Comparison of ENCODE assay signal across 8 cellular contexts in the genomic region with DNA sequence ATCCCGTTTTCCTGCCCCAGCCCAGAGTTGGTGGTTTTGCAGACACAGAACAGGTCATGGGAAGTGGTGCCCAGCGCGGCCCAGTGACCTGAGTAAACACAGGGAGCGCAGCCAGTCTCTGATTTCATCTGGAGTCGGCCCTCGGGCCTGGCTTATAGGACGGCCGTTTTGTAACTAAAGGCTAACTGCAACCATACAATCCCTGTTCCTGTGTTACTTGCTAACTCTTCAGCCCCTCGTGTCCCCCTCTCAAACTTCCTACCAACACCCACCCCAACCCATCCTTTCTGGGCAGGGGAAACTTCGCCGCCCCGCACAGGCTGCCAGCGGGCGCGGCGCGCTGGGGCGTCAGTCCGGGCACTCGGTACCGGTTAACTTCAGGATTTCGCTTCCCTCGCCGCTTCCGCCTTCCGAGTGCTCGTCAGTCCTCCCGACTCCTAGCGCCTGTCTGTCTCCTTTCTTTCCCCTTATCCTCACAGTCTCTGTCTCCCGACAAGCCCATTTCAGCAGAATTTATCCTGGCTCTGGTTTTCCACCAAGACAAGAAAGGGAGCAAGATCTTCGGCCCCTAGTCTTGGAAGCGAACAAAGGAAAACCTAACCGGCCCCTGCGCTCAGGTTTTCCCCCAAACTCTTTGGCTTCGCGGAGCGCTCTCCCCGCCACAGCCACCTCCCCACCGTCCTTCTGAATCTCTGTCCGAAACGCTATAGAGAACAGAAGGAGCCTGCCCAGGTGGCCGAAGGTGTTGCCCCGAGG. TPM values are rescaled to one million over a fixed set of nuclear protein-coding genes. Genes with fewer than 3 reads are reported as not detected.
DNase-seq lines count a peak whose midpoint lies in the region; ATAC-seq and TF ChIP-seq lines count a peak whose summit lies in the region.

No MANE protein-coding gene starts in this region.

- H3K4me3 Mint-ChIP-seq in Calu3 (ENCODE audit: low read depth, unreplicated experiment): peak overlapping the region; percentile 75
- H3K4me3 Mint-ChIP-seq in activated T-helper 2 cell treated with anti-CD3 and anti-CD28 coated beads, Interferon-gamma antibody, Interleukin-2, Interleukin-4, amounts not matched to agents 10 μg/mL and 5 μg/mL and 100 μg/mL, durations not matched to agents 14 hours and 24 hours and 36 hours (ENCODE audit: low read depth): peak overlapping the region; percentile 61

- peaks cover 98% of the 10 kb centered on the region for H3K27me3 ChIP-seq in upper lobe of right lung

- H3K4me3 ChIP-seq in upper lobe of right lung: peak overlapping the region; percentile 28

- H3K36me3 Mint-ChIP-seq in Calu3 (ENCODE audit: insufficient read depth, unreplicated experiment): peaks cover 30% of the 10 kb centered on the region
- peaks cover 3% of the 10 kb centered on the region for H3K36me3 Mint-ChIP-seq in activated T-helper 2 cell treated with anti-CD3 and anti-CD28 coated beads, Interferon-gamma antibody, Interleukin-2, Interleukin-4, amounts not matched to agents 10 μg/mL and 5 μg/mL and 100 μg/mL, durations not matched to agents 14 hours and 24 hours and 36 hours (ENCODE audit: low read depth)

- DNase-seq in Calu3: peak; percentile 36
- peak; percentile 72 for DNase-seq in HuH-7.5 (ENCODE audit: low spot score)
- DNase-seq in activated T-helper 2 cell treated with anti-CD3 and anti-CD28 coated beads, Interferon-gamma antibody, Interleukin-2, Interleukin-4, amounts not matched to agents 10 μg/mL and 5 μg/mL and 100 μg/mL, durations not matched to agents 14 hours and 24 hours and 36 hours (ENCODE audit: low spot score): no peak
- DNase-seq in kidney tubule cell (ENCODE audit: low spot score): peak; percentile 55
- DNase-seq in upper lobe of right lung: no peak
- no peak for DNase-seq in caudate nucleus (lab: John Stamatoyannopoulos, UW)
- no peak for DNase-seq in SKM-1 treated with dmso at 0.1 percent for 144 hours (lab: John Stamatoyannopoulos, UW; ENCODE audit: unreplicated experiment)

- H3K4me1 Mint-ChIP-seq in Calu3 (ENCODE audit: low read depth, unreplicated experiment): peaks cover 18% of the 10 kb centered on the region
- H3K4me1 Mint-ChIP-seq in activated T-helper 2 cell treated with anti-CD3 and anti-CD28 coated beads, Interferon-gamma antibody, Interleukin-2, Interleukin-4, amounts not matched to agents 10 μg/mL and 5 μg/mL and 100 μg/mL, durations not matched to agents 14 hours and 24 hours and 36 hours (ENCODE audit: low read depth): peaks cover 33% of the 10 kb centered on the region

- H3K4me1 ChIP-seq in upper lobe of right lung: peaks cover 29% of the 10 kb centered on the region

- no peaks in the 10 kb centered on the region for H3K9me3 Mint-ChIP-seq in Calu3 (ENCODE audit: low read depth, unreplicated experiment)
- no peaks in the 10 kb centered on the region for H3K9me3 Mint-ChIP-seq in activated T-helper 2 cell treated with anti-CD3 and anti-CD28 coated beads, Interferon-gamma antibody, Interleukin-2, Interleukin-4, amounts not matched to agents 10 μg/mL and 5 μg/mL and 100 μg/mL, durations not matched to agents 14 hours and 24 hours and 36 hours

- H3K27ac Mint-ChIP-seq in Calu3 (ENCODE audit: unreplicated experiment): peak overlapping the region; percentile 6
- no peak overlapping the region for H3K27ac Mint-ChIP-seq in activated T-helper 2 cell treated with anti-CD3 and anti-CD28 coated beads, Interferon-gamma antibody, Interleukin-2, Interleukin-4, amounts not matched to agents 10 μg/mL and 5 μg/mL and 100 μg/mL, durations not matched to agents 14 hours and 24 hours and 36 hours

- BruUV-seq in Calu3 (replicated peaks; lab: Mats Ljungman, UMichigan): no TSS peak

- intact Hi-C loops in Calu3 (cut with micrococcal nuclease; ENCODE audit: unreplicated experiment) (loop anchor here (5.0 kb wide), 2 partner anchors 335 to 380 kb away; partner anchors contain the start of genes SLC38A6 and TRMT5), upper lobe of right lung (cut with DNase I) (no loop called here)
- intact Hi-C loops in activated T-helper 2 cell treated with anti-CD3 and anti-CD28 coated beads, Interferon-gamma antibody, Interleukin-2, Interleukin-4, amounts not matched to agents 10 μg/mL and 5 μg/mL and 100 μg/mL, durations not matched to agents 14 hours and 24 hours and 36 hours (cut with micrococcal nuclease): no loop called here

- H3K27ac ChIP-seq in upper lobe of right lung: no peak overlapping the region
- H3K27ac ChIP-seq in caudate nucleus (ENCODE audit: low read depth, low read length): no peak overlapping the region

- TF ChIP-seq CTCF in Calu3 (IDR thresholded peaks at IDR 0.05; ENCODE audit: unreplicated experiment) (no peak), upper lobe of right lung (IDR thresholded peaks at IDR 0.05) (no peak)

- H3K27me3 Mint-ChIP-seq in Calu3 (ENCODE audit: unreplicated experiment): peaks cover 29% of the 10 kb centered on the region
- H3K27me3 Mint-ChIP-seq in activated T-helper 2 cell treated with anti-CD3 and anti-CD28 coated beads, Interferon-gamma antibody, Interleukin-2, Interleukin-4, amounts not matched to agents 10 μg/mL and 5 μg/mL and 100 μg/mL, durations not matched to agents 14 hours and 24 hours and 36 hours (ENCODE audit: low read depth): peaks cover 86% of the 10 kb centered on the region

- ATAC-seq in upper lobe of right lung: peak; percentile 24
- ATAC-seq in GM21381 (IDR thresholded peaks at IDR 0.05; ENCODE audit: unreplicated experiment): no peak

- no peaks in the 10 kb centered on the region for H3K9me3 ChIP-seq in upper lobe of right lung

- H3K36me3 ChIP-seq in upper lobe of right lung: no peaks in the 10 kb centered on the region

- CTCF ChIA-PET in Calu3 (lab: Charles Lee): interaction anchor here (0.7 to 1.4 kb wide), 2 partner anchors 22 to 117 kb away, joined by 3 to 5 read pairs; no protein-coding TSS in a partner anchor

RNA-seq across cellular contexts. Expression of gene SIX1, which starts 2.0 kb away (rescaled TPM):
- total RNA-seq in Calu3 (2022): 4.6 and 6.7 TPM in 2 replicates
- total RNA-seq in activated T-helper 2 cell treated with anti-CD3 and anti-CD28 coated beads, Interferon-gamma antibody, Interleukin-2, Interleukin-4, amounts not matched to agents 10 μg/mL and 5 μg/mL and 100 μg/mL, durations not matched to agents 14 hours and 24 hours and 36 hours: 0.30 and 0.48 TPM in 2 replicates
- 0.14 TPM for total RNA-seq in upper lobe of right lung

Comparison
In these comparisons a context has a peak if more than half of its experiments do, and no peak if none do; other contexts are left out.
1. DNase-seq: peak in Calu3 (single experiment), HuH-7.5 (single experiment) and kidney tubule cell (single experiment); none in activated T-helper 2 cell treated with anti-CD3 and anti-CD28 coated beads, Interferon-gamma antibody, Interleukin-2, Interleukin-4, amounts not matched to agents 10 μg/mL and 5 μg/mL and 100 μg/mL, durations not matched to agents 14 hours and 24 hours and 36 hours (single experiment), upper lobe of right lung (single experiment), caudate nucleus (0 of 61) and SKM-1 treated with dmso at 0.1 percent for 144 hours (single experiment).